13 cellular contexts compared by ENCODE assay signal in genomic region chr4:89283975-89284556, GRCh38. TPM values are rescaled to one million over a fixed set of nuclear protein-coding genes. Genes with fewer than 3 reads are reported as not detected.
A peak's percentile ranks its signal among the peaks of the same experiment; 100 is the strongest.
DNase-seq lines count a peak whose midpoint lies in the region; ATAC-seq and TF ChIP-seq lines count a peak whose summit lies in the region.
"Had no signal": no experiment of that assay in that cellular context is flagged by ENCODE, and none has a peak within 500 bp of the region (broad histone marks: within the 10 kb centered on the region; RNA-seq: fewer than 3 reads in every experiment).

No MANE protein-coding gene starts in this region.

- intact Hi-C loops in sciatic nerve (cut with DNase I) = no loop called here

- ATAC-seq in activated T-cell treated with anti-CD3 and anti-CD28 coated beads, Interleukin-2, amount 50 U/mL, for 72 hours (replicated peaks in 1 of 2) = peak; percentile 32 to 36
- ATAC-seq in stimulated activated memory B cell treated with anti-CD40 and anti-IgM and Interleukin-4, amounts not matched to agents 10 μg/mL and 1 μg/mL and 100 μg/mL, for 72 hours = no peak
- ATAC-seq in sciatic nerve = no peak

- H3K4me1 ChIP-seq in OCI-LY3 (ENCODE audit: low read length) = peaks cover 42% of the 10 kb centered on the region

- no peak for TF ChIP-seq CTCF in OCI-LY3 (IDR thresholded peaks at IDR 0.05; ENCODE audit: low read depth, low read length)

- peak overlapping the region; percentile 64 for H3K27ac ChIP-seq in OCI-LY3 (ENCODE audit: low read length)

- H3K9ac ChIP-seq in OCI-LY3 (ENCODE audit: low read length) = no peak overlapping the region; the same call in 1 of the 2 replicates

- no peak overlapping the region for H3K4me3 ChIP-seq in OCI-LY3 (ENCODE audit: low read length)

- H3K4me1 Mint-ChIP-seq in activated T-cell treated with anti-CD3 and anti-CD28 coated beads, Interleukin-2, amount 50 U/mL, for 72 hours (ENCODE audit: low read depth) = peaks cover 65% of the 10 kb centered on the region
- H3K4me1 Mint-ChIP-seq in stimulated activated memory B cell treated with anti-CD40 and anti-IgM and Interleukin-4, amounts not matched to agents 10 μg/mL and 1 μg/mL and 100 μg/mL, for 72 hours = peaks cover 27% of the 10 kb centered on the region

- H3K4me3 Mint-ChIP-seq in activated T-cell treated with anti-CD3 and anti-CD28 coated beads, Interleukin-2, amount 50 U/mL, for 72 hours = peak overlapping the region; percentile 64 to 73
- H3K4me3 Mint-ChIP-seq in stimulated activated memory B cell treated with anti-CD40 and anti-IgM and Interleukin-4, amounts not matched to agents 10 μg/mL and 1 μg/mL and 100 μg/mL, for 72 hours = peak overlapping the region; percentile 4
- H3K4me3 Mint-ChIP-seq: type B pancreatic cell had no signal

- H3K36me3 Mint-ChIP-seq in activated T-cell treated with anti-CD3 and anti-CD28 coated beads, Interleukin-2, amount 50 U/mL, for 72 hours (ENCODE audit: insufficient read depth in 2 of 2) = peaks cover 0 to 1% of the 10 kb centered on the region in 2 donors
- H3K36me3 Mint-ChIP-seq in stimulated activated memory B cell treated with anti-CD40 and anti-IgM and Interleukin-4, amounts not matched to agents 10 μg/mL and 1 μg/mL and 100 μg/mL, for 72 hours = no peaks in the 10 kb centered on the region
- H3K36me3 Mint-ChIP-seq: type B pancreatic cell had no signal

- peak overlapping the region; percentile 27; the same call in 1 of the 2 replicates for H3K4me2 ChIP-seq in OCI-LY3 (ENCODE audit: low read length)

- H3K36me3 ChIP-seq in OCI-LY3 (replicated peaks; ENCODE audit: low read depth, low read length) = no peaks in the 10 kb centered on the region

- H3K79me2 ChIP-seq in OCI-LY3 (ENCODE audit: low read length) = no peaks in the 10 kb centered on the region

- DNase-seq in activated T-cell treated with anti-CD3 and anti-CD28 coated beads, Interleukin-2, amount 50 U/mL, for 72 hours = no peak
- no peak for DNase-seq in activated T-cell treated with anti-CD3 and anti-CD28 coated beads, Interleukin-2, amount 50 U/mL, for 48 hours
- DNase-seq in cerebellum (ENCODE audit: low spot score) (peak; percentile 79), NCI-H82 (lab: John Stamatoyannopoulos, UW) (no peak), sciatic nerve (ENCODE audit: low spot score) (no peak), NCI-H526 treated with DMSO at 0.1 percent for 48 hours (lab: John Stamatoyannopoulos, UW) (no peak)
- DNase-seq: anterior cingulate cortex, EL, NCI-H1436, NCI-H524 had no signal

- H2AFZ ChIP-seq in OCI-LY3 (ENCODE audit: low read depth, low read length) = no peak overlapping the region

- no peaks in the 10 kb centered on the region for H3K9me3 ChIP-seq in OCI-LY3 (ENCODE audit: insufficient read depth, low read length)

- no peaks in the 10 kb centered on the region for H3K9me3 Mint-ChIP-seq in activated T-cell treated with anti-CD3 and anti-CD28 coated beads, Interleukin-2, amount 50 U/mL, for 72 hours
- H3K9me3 Mint-ChIP-seq in stimulated activated memory B cell treated with anti-CD40 and anti-IgM and Interleukin-4, amounts not matched to agents 10 μg/mL and 1 μg/mL and 100 μg/mL, for 72 hours = no peaks in the 10 kb centered on the region
- H3K9me3 Mint-ChIP-seq: type B pancreatic cell had no signal

- no peaks in the 10 kb centered on the region for H3K27me3 Mint-ChIP-seq in activated T-cell treated with anti-CD3 and anti-CD28 coated beads, Interleukin-2, amount 50 U/mL, for 72 hours (ENCODE audit: low read depth)
- H3K27me3 Mint-ChIP-seq in stimulated activated memory B cell treated with anti-CD40 and anti-IgM and Interleukin-4, amounts not matched to agents 10 μg/mL and 1 μg/mL and 100 μg/mL, for 72 hours = no peaks in the 10 kb centered on the region

- H3K27me3 ChIP-seq in OCI-LY3 (ENCODE audit: low read depth, low read length) = no peaks in the 10 kb centered on the region

- peak overlapping the region; percentile 84 for H3K27ac Mint-ChIP-seq in activated T-cell treated with anti-CD3 and anti-CD28 coated beads, Interleukin-2, amount 50 U/mL, for 72 hours
- H3K27ac Mint-ChIP-seq in stimulated activated memory B cell treated with anti-CD40 and anti-IgM and Interleukin-4, amounts not matched to agents 10 μg/mL and 1 μg/mL and 100 μg/mL, for 72 hours = peak overlapping the region; percentile 7
- H3K27ac Mint-ChIP-seq: type B pancreatic cell had no signal

- H4K20me1 ChIP-seq in OCI-LY3 (ENCODE audit: insufficient read depth, low read length) = no peaks in the 10 kb centered on the region

RNA-seq across cellular contexts. Expression of gene GPRIN3, which starts 23.5 kb away (rescaled TPM):
- total RNA-seq in activated T-cell treated with anti-CD3 and anti-CD28 coated beads, Interleukin-2, amount 50 U/mL, for 72 hours = 10 to 100 TPM; 19.9 to 32.3 TPM
- total RNA-seq in cerebellum = 36.8 TPM
- 7.0 TPM for total RNA-seq in sciatic nerve

Comparison
In these comparisons a context has a peak if more than half of its experiments do, and no peak if none do; other contexts are left out.
1. ATAC-seq: peak in activated T-cell treated with anti-CD3 and anti-CD28 coated beads, Interleukin-2, amount 50 U/mL, for 72 hours (2 of 2); none in stimulated activated memory B cell treated with anti-CD40 and anti-IgM and Interleukin-4, amounts not matched to agents 10 μg/mL and 1 μg/mL and 100 μg/mL, for 72 hours (single experiment) and sciatic nerve (single experiment).